In the genomic region with DNA sequence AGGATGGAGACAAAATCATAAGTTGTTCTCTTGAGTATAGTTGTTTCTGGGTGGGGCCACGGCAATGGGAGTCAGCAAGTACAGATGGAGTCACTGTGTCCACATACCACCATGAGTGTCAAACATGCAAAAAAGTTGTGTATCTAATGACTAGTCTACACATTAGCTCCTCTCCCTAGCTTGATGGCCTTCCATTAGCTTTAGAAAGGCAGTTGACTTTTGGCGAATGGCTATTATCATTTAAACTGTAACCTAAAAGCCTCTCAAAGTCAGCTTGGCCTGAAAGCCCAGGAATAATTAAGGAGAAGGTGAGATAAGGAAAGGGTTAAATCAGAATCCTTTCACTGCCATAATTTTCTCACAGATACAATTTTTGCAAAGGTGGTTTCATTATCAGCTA, we compare ENCODE assay signal across 18 cellular contexts.
A peak's percentile ranks its signal among the peaks of the same experiment; 100 is the strongest.
DNase-seq lines count a peak whose midpoint lies in the region; ATAC-seq, FAIRE-seq and TF ChIP-seq lines count a peak whose summit lies in the region.
"Had no signal": no experiment of that assay in that cellular context is flagged by ENCODE, and none has a peak within 500 bp of the region (broad histone marks: within the 10 kb centered on the region; RNA-seq: fewer than 3 reads in every experiment).

No MANE protein-coding gene starts in this region.

- no peak overlapping the region for H2BK120ac ChIP-seq in H1 (replicated peaks; ENCODE audit: low read depth, low read length)

- H2AFZ ChIP-seq in GM23338 (no peak overlapping the region), H1 (ENCODE audit: low read length) (no peak overlapping the region)

- H3K56ac ChIP-seq in H1 (replicated peaks; ENCODE audit: insufficient read length, low read depth, low read length), result no peak overlapping the region

- H3K4me2 ChIP-seq in GM23338, result peak overlapping the region; percentile 48; the same call in 1 of the 2 replicates
- H3K4me2 ChIP-seq in H1 (ENCODE audit: insufficient read depth in 1 of 2, low read depth in 2 of 2, low read length in 2 of 2), result peak overlapping the region in 1 of 2 experiments; percentile 34; a peak in 2 of 4 replicates
- H3K4me2 ChIP-seq: BLaER1 treated with 17β-estradiol and CSF1 and Interleukin-3, amounts not matched to agents 10 nM and 100 nM had no signal

- H2AK5ac ChIP-seq in H1 (ENCODE audit: low read depth, low read length), result no peak overlapping the region

- H3K14ac ChIP-seq in H1 (ENCODE audit: insufficient read length), result no peak overlapping the region

- H3K36me3 Mint-ChIP-seq in GM23338 (ENCODE audit: low read depth), result no peaks in the 10 kb centered on the region
- H3K36me3 Mint-ChIP-seq: CD8-positive, alpha-beta T cell; IgD-negative memory B cell had no signal

- peak; percentile 88 for FAIRE-seq in H1 (lab: Jason Lieb, UNC)
- FAIRE-seq: GM12878, H54, HepG2, HTR-8/SVneo had no signal

- 0 out of 2 replicates have a peak, but pooled peaks cover 3% of the 10 kb centered on the region for H3K9me2 ChIP-seq in GM23338 (ENCODE audit: insufficient read depth)

- no peak overlapping the region for H3K23ac ChIP-seq in H1 (ENCODE audit: insufficient read length)

- H3K4me3 ChIP-seq in GM23338 (no peak overlapping the region), H1 (ENCODE audit: extremely low read depth in 1 of 4, insufficient read depth in 2 of 4, low read depth in 3 of 4, low read length in 4 of 4) (no peak overlapping the region)
- H3K4me3 ChIP-seq: BLaER1 treated with 17β-estradiol and CSF1 and Interleukin-3, amounts not matched to agents 10 nM and 100 nM; GM12878 had no signal

- H3F3A ChIP-seq in GM23338 (replicated peaks; ENCODE audit: low read depth), result no peaks in the 10 kb centered on the region

- no peak for TF ChIP-seq RAD21 in H1 (IDR thresholded peaks at IDR 0.05 in 1 of 2, conservative IDR thresholded peaks at IDR 0.05 in 1 of 2; ENCODE audit: low read depth in 2 of 2, low read length in 2 of 2)

- no peaks in the 10 kb centered on the region for H3K23me2 ChIP-seq in H1 (ENCODE audit: low read depth, low read length)

- intact Hi-C loops in posterior cingulate gyrus (cut with DNase I), result no loop called here

- no peaks in the 10 kb centered on the region for H3K79me1 ChIP-seq in H1 (ENCODE audit: low read depth, low read length)

- no peaks in the 10 kb centered on the region for H3K27me3 Mint-ChIP-seq in GM23338 (ENCODE audit: insufficient read depth, low read depth, poor library complexity)
- H3K27me3 Mint-ChIP-seq: B cell, IgD-negative memory B cell had no signal

- no peak overlapping the region for H2BK20ac ChIP-seq in H1 (ENCODE audit: low read length)

- H3K79me2 ChIP-seq in GM23338 (replicated peaks; ENCODE audit: insufficient read depth), result no peaks in the 10 kb centered on the region
- H3K79me2 ChIP-seq in H1 (ENCODE audit: control insufficient read depth in 1 of 2, insufficient read depth in 2 of 2, low read length in 2 of 2), result no peaks in the 10 kb centered on the region

- CTCF ChIA-PET in H1 (lab: Charles Lee; ENCODE audit: partially characterized antibody), result no interaction called here

- H2BK5ac ChIP-seq in H1 (ENCODE audit: low read depth, low read length), result no peak overlapping the region

- H4K20me1 ChIP-seq in GM23338 (replicated peaks; ENCODE audit: insufficient read depth), result no peaks in the 10 kb centered on the region
- H4K20me1 ChIP-seq in H1 (replicated peaks in 1 of 2; ENCODE audit: control insufficient read depth in 1 of 2, insufficient read depth in 2 of 2, low read length in 2 of 2), result no peaks in the 10 kb centered on the region
- H4K20me1 ChIP-seq: BLaER1 treated with 17β-estradiol and CSF1 and Interleukin-3, amounts not matched to agents 10 nM and 100 nM had no signal

- H3K9me3 Mint-ChIP-seq in GM23338, result no peaks in the 10 kb centered on the region

- no peak for TF ChIP-seq EP300 in H1 (IDR thresholded peaks at IDR 0.05; ENCODE audit: borderline replicate concordance in 1 of 2, low read depth in 2 of 2, low read length in 2 of 2)

- H2BK12ac ChIP-seq in H1 (ENCODE audit: low read depth, low read length), result no peak overlapping the region

- ATAC-seq in GM23338 (peak; percentile 68), GM21367 (IDR thresholded peaks at IDR 0.05; ENCODE audit: unreplicated experiment) (no peak), HG02970 (IDR thresholded peaks at IDR 0.05; ENCODE audit: low FRiP score, unreplicated experiment) (no peak)
- ATAC-seq: CD8-positive, alpha-beta T cell; GM12878; HepG2 had no signal

- no peak overlapping the region for H3K4me3 Mint-ChIP-seq in GM23338
- H3K4me3 Mint-ChIP-seq: B cell; CD8-positive, alpha-beta T cell; IgD-negative memory B cell had no signal

- H3K4me1 ChIP-seq in GM23338 (ENCODE audit: insufficient read depth), result peaks cover 29% of the 10 kb centered on the region
- peaks cover 0 to 4% (median 3%) of the 10 kb centered on the region in 4 experiments; a peak in 3 of 7 replicates for H3K4me1 ChIP-seq in H1 (replicated peaks in 1 of 4; ENCODE audit: control insufficient read depth in 3 of 4, insufficient read depth in 4 of 4, low read length in 3 of 4)

- no peak overlapping the region for H4K8ac ChIP-seq in H1 (ENCODE audit: extremely low read depth, insufficient read depth, low read length)

- H3K36me3 ChIP-seq in GM23338 (ENCODE audit: insufficient read depth) (no peaks in the 10 kb centered on the region), H1 (ENCODE audit: control insufficient read depth in 2 of 4, insufficient read depth in 4 of 4, low read length in 3 of 4) (no peaks in the 10 kb centered on the region)
- H3K36me3 ChIP-seq: BLaER1 treated with 17β-estradiol and CSF1 and Interleukin-3, amounts not matched to agents 10 nM and 100 nM had no signal

- H3K27me3 ChIP-seq in GM23338 (ENCODE audit: insufficient read depth) (no peaks in the 10 kb centered on the region), H1 (replicated peaks in 1 of 4; ENCODE audit: control insufficient read depth in 3 of 4, extremely low read depth in 1 of 4, insufficient read depth in 3 of 4, low read length in 3 of 4) (peaks cover 0 to 1% (median 0%) of the 10 kb centered on the region in 4 experiments; a peak in 1 of 7 replicates)
- H3K27me3 ChIP-seq: BLaER1 treated with 17β-estradiol and CSF1 and Interleukin-3, amounts not matched to agents 10 nM and 100 nM had no signal

- POLR2A ChIA-PET in H1 (lab: Charles Lee; ENCODE audit: partially characterized antibody), result no interaction called here

- peaks cover 39% of the 10 kb centered on the region for H3K4me1 Mint-ChIP-seq in GM23338
- H3K4me1 Mint-ChIP-seq: B cell, IgD-negative memory B cell had no signal

- no peak overlapping the region for H3K4ac ChIP-seq in H1 (replicated peaks; ENCODE audit: insufficient read length, low read depth, low read length)

- 33% methylated on average over 2 of the region's 2 CpGs; no CpG with 5 or more reads in 1 of the 2 experiments for WGBS in H1 (ENCODE audit: extremely low coverage in 1 of 2, insufficient coverage in 1 of 2, insufficient read length in 1 of 2, insufficient replicate concordance in 2 of 2, low coverage in 1 of 2, low lambda C conversion rate in 2 of 2, missing lambda C conversion rate in 1 of 2), 2 experiments

- no peak overlapping the region for H3K27ac ChIP-seq in GM23338 (ENCODE audit: low read depth)
- no peak overlapping the region for H3K27ac ChIP-seq in H1 (ENCODE audit: low read depth, low read length)
- H3K27ac ChIP-seq: BLaER1 treated with 17β-estradiol and CSF1 and Interleukin-3, amounts not matched to agents 10 nM and 100 nM had no signal

- H3K9ac ChIP-seq in H1 (replicated peaks in 1 of 4; ENCODE audit: extremely low read depth in 1 of 4, low read depth in 3 of 4, low read length in 3 of 4), result no peak overlapping the region
- H3K9ac ChIP-seq: BLaER1 treated with 17β-estradiol and CSF1 and Interleukin-3, amounts not matched to agents 10 nM and 100 nM had no signal

- no peak overlapping the region for H4K91ac ChIP-seq in H1 (replicated peaks; ENCODE audit: insufficient read length, low read length)

- DNase-seq in GM23338 (ENCODE audit: low spot score) (peak; percentile 66), H1 (ENCODE audit: low read depth in 1 of 2, low spot score in 2 of 2) (no peak), iPS-NIHi7 (ENCODE audit: extremely low spot score) (peak; percentile 13), posterior cingulate gyrus (no peak), AG08395 (ENCODE audit: low spot score) (no peak)
- DNase-seq: 8988T; Calu3; CD8-positive, alpha-beta T cell; DMS79 treated with DMSO at 0.1 percent for 48 hours had no signal

- TF ChIP-seq POLR2A in H1 (IDR thresholded peaks at IDR 0.05; ENCODE audit: control extremely low read depth in 1 of 2, low read depth in 2 of 2, low read length in 2 of 2), result no peak

- no peak overlapping the region for H4K5ac ChIP-seq in H1 (ENCODE audit: insufficient read length, low read depth, low read length)

- peak overlapping the region; percentile 1; the same call in 1 of the 2 replicates for H3K27ac Mint-ChIP-seq in GM23338
- H3K27ac Mint-ChIP-seq: B cell; CD8-positive, alpha-beta T cell; IgD-negative memory B cell had no signal

- H3K18ac ChIP-seq in H1 (ENCODE audit: extremely low read depth, low read length), result no peak overlapping the region

- no peak overlapping the region for H2BK15ac ChIP-seq in H1 (ENCODE audit: low read length)

- TF ChIP-seq CTCF in GM23338 (conservative IDR thresholded peaks at IDR 0.05; ENCODE audit: low read depth in 2 of 2), result no peak
- TF ChIP-seq CTCF in H1 (IDR thresholded peaks at IDR 0.05; ENCODE audit: control extremely low read depth in 1 of 3, insufficient read depth in 1 of 3, low read depth in 1 of 3, low read length in 3 of 3), result no peak

- no peaks in the 10 kb centered on the region for H3K9me3 ChIP-seq in H1 (ENCODE audit: insufficient read depth in 2 of 2, low read depth in 1 of 2, low read length in 1 of 2)
- H3K9me3 ChIP-seq: BLaER1 treated with 17β-estradiol and CSF1 and Interleukin-3, amounts not matched to agents 10 nM and 100 nM had no signal

TF ChIP-seq in H1, 55 proteins besides CTCF, POLR2A, EP300 and RAD21:
- TF ChIP-seq JUN (IDR thresholded peaks at IDR 0.05; ENCODE audit: low read depth, low read length) (no peak), EZH2 (IDR thresholded peaks at IDR 0.05; ENCODE audit: low read depth, low read length, severe bottlenecking) (no peak), CREB1 (IDR thresholded peaks at IDR 0.05) (no peak), NANOG (IDR thresholded peaks at IDR 0.05; ENCODE audit: insufficient read depth, low read depth, low read length, poor library complexity, severe bottlenecking) (peak; percentile 61), TAF7 (optimal IDR thresholded peaks at IDR 0.05; ENCODE audit: borderline replicate concordance, low read depth, low read length) (no peak)

Comparison
In these comparisons a context has a peak if more than half of its experiments do, and no peak if none do; other contexts are left out.
1. DNase-seq: peak in GM23338 (single experiment) and iPS-NIHi7 (single experiment); none in H1 (0 of 2), posterior cingulate gyrus (0 of 10) and AG08395 (single experiment).